Comparison of ENCODE assay signal across 11 cellular contexts in the genomic region with DNA sequence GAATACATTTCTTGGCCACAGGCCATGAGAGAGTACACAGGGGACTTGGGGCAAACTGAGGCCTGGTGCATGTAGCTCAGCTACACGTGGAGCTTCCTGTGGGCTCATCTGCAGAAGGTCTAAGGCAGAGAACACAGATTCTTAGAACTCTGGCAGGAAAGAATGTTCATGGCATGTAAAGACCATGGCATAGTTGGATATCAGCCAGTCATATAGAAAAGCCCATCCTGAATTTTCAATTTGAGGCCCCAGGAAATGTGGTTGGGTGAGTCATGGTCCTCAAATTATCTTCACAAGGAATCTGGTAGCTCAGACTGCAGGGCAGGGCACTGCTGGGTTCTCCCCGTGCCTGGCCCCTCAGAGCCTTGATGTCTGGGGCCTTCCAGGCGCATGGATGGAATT. TPM values are rescaled to one million over a fixed set of nuclear protein-coding genes. Genes with fewer than 3 reads are reported as not detected.
DNase-seq lines count a peak whose midpoint lies in the region; ATAC-seq and TF ChIP-seq lines count a peak whose summit lies in the region.
"Had no signal": no experiment of that assay in that cellular context is flagged by ENCODE, and none has a peak within 500 bp of the region (broad histone marks: within the 10 kb centered on the region; RNA-seq: fewer than 3 reads in every experiment).

No MANE protein-coding gene starts in this region.

- TF ChIP-seq CTCF in NB4 (IDR thresholded peaks at IDR 0.05; ENCODE audit: low read depth, low read length) (no peak), brain (conservative IDR thresholded peaks at IDR 0.05) (no peak), natural killer cell (IDR thresholded peaks at IDR 0.05) (no peak)

- H3K4me3 Mint-ChIP-seq in brain (no peak overlapping the region), natural killer cell (no peak overlapping the region)

- H3K9me3 Mint-ChIP-seq in brain: no peaks in the 10 kb centered on the region
- H3K9me3 Mint-ChIP-seq in natural killer cell: no peaks in the 10 kb centered on the region

- no peak for TF ChIP-seq POLR2A in NB4 (IDR thresholded peaks at IDR 0.05; ENCODE audit: extremely low read depth, insufficient read length)

- intact Hi-C loops in natural killer cell (cut with micrococcal nuclease): no loop called here

- H3K4me1 Mint-ChIP-seq in brain (peaks cover 44% of the 10 kb centered on the region), natural killer cell (peaks cover 25 to 52% of the 10 kb centered on the region in 2 donors)

- peaks cover under 1% of the 10 kb centered on the region for H3K27me3 Mint-ChIP-seq in brain
- H3K27me3 Mint-ChIP-seq in natural killer cell (ENCODE audit: low read depth in 2 of 2): no peaks in the 10 kb centered on the region

- no peak overlapping the region for H3K4me3 ChIP-seq in NB4 (ENCODE audit: low read depth, low read length)
- H3K4me3 ChIP-seq: coronary artery had no signal

- peaks cover 16% of the 10 kb centered on the region for H3K36me3 Mint-ChIP-seq in brain
- H3K36me3 Mint-ChIP-seq in natural killer cell: no peaks in the 10 kb centered on the region

- H3K27ac Mint-ChIP-seq in brain (peak overlapping the region in 3 of 5 experiments; percentile 36 to 69 (median 57)), natural killer cell (peak overlapping the region; percentile 61 to 78)

- peak; percentile 39 for DNase-seq in ELF-1 (ENCODE audit: low read depth, low spot score)
- DNase-seq in NB4 (ENCODE audit: low read depth): peak; percentile 80
- DNase-seq in natural killer cell: no peak
- DNase-seq in activated CD4-positive, CD25-positive, alpha-beta regulatory T cell (lab: John Stamatoyannopoulos, UW): no peak
- no peak for DNase-seq in NCI-H2029 (lab: John Stamatoyannopoulos, UW)
- DNase-seq: kidney glomerular epithelial cell, NCI-H526 treated with DMSO at 0.1 percent for 48 hours had no signal

- ATAC-seq in natural killer cell (no peak), GM21717 (IDR thresholded peaks at IDR 0.05; ENCODE audit: unreplicated experiment) (no peak), HG02798 (IDR thresholded peaks at IDR 0.05; ENCODE audit: poor library complexity, unreplicated experiment) (no peak)

RNA-seq across cellular contexts. Expression of gene ST3GAL4, which starts 13.7 kb away (rescaled TPM):
- polyA plus RNA-seq in brain (ENCODE audit: insufficient read depth, low read depth, low replicate concordance): 43.9 TPM
- total RNA-seq in natural killer cell: 10 to 100 TPM; 43.3 to 57.6 (median 47.3) TPM

RNA-seq across cellular contexts. Expression of gene DCPS, which starts 37.9 kb away (rescaled TPM):
- polyA plus RNA-seq in brain (ENCODE audit: insufficient read depth, low read depth, low replicate concordance): 30.1 TPM
- total RNA-seq in natural killer cell: 10 to 100 TPM; 20.1 to 25.8 (median 23.1) TPM

RNA-seq across cellular contexts. Expression of gene TIRAP, which starts 58.9 kb away (rescaled TPM):
- polyA plus RNA-seq in brain (ENCODE audit: insufficient read depth, low read depth, low replicate concordance): 9.3 TPM
- 10 to 100 TPM; 14.5 to 24.0 (median 19.5) TPM for total RNA-seq in natural killer cell

Comparison
In these comparisons a context has a peak if more than half of its experiments do, and no peak if none do; other contexts are left out.
1. DNase-seq: peak in ELF-1 (single experiment) and NB4 (single experiment); none in natural killer cell (single experiment), activated CD4-positive, CD25-positive, alpha-beta regulatory T cell (0 of 4) and NCI-H2029 (single experiment).